ENCODE assay signal across 11 cellular contexts in genomic region chr14:103122578-103123127, GRCh38. TPM values are rescaled to one million over a fixed set of nuclear protein-coding genes. Genes with fewer than 3 reads are reported as not detected.
DNase-seq lines count a peak whose midpoint lies in the region; ATAC-seq, FAIRE-seq and TF ChIP-seq lines count a peak whose summit lies in the region.
"Had no signal": no experiment of that assay in that cellular context is flagged by ENCODE, and none has a peak within 500 bp of the region (broad histone marks: within the 10 kb centered on the region; RNA-seq: fewer than 3 reads in every experiment).

No MANE protein-coding gene starts in this region.

- H3K9me3 Mint-ChIP-seq in astrocyte (ENCODE audit: unreplicated experiment) = no peaks in the 10 kb centered on the region
- H3K9me3 Mint-ChIP-seq: CD8-positive, alpha-beta T cell had no signal

- intact Hi-C loops in upper lobe of right lung (cut with DNase I) = no loop called here

- H3K27ac Mint-ChIP-seq in astrocyte (ENCODE audit: unreplicated experiment) = no peak overlapping the region
- H3K27ac Mint-ChIP-seq: CD8-positive, alpha-beta T cell had no signal

- H4K20me1 ChIP-seq in astrocyte (ENCODE audit: insufficient read depth, low read length) = peaks cover 33% of the 10 kb centered on the region

- no peak overlapping the region for H3K9ac ChIP-seq in astrocyte (ENCODE audit: low read length)

- peaks cover 4% of the 10 kb centered on the region for H3K4me1 Mint-ChIP-seq in astrocyte (ENCODE audit: low read depth, unreplicated experiment)

- H3K4me2 ChIP-seq in astrocyte (ENCODE audit: low read length) = peak overlapping the region; percentile 80

- ATAC-seq in upper lobe of right lung (no peak), GM18498 (IDR thresholded peaks at IDR 0.05; ENCODE audit: unreplicated experiment) (no peak), GM19324 (IDR thresholded peaks at IDR 0.05; ENCODE audit: low FRiP score, unreplicated experiment) (no peak)
- ATAC-seq: CD8-positive, alpha-beta T cell had no signal

- H3K4me3 ChIP-seq in astrocyte (ENCODE audit: insufficient read depth, low read depth, low read length) = no peak overlapping the region
- peak overlapping the region; percentile 66 for H3K4me3 ChIP-seq in upper lobe of right lung

- peaks cover 15% of the 10 kb centered on the region for H3K27me3 Mint-ChIP-seq in astrocyte (ENCODE audit: low read depth, unreplicated experiment)

- peaks cover 25% of the 10 kb centered on the region for H3K4me1 ChIP-seq in astrocyte (ENCODE audit: insufficient read depth, low read length)
- peaks cover 85% of the 10 kb centered on the region for H3K4me1 ChIP-seq in upper lobe of right lung

- peaks cover 2% of the 10 kb centered on the region for H3K36me3 Mint-ChIP-seq in astrocyte (ENCODE audit: low read depth, unreplicated experiment)
- H3K36me3 Mint-ChIP-seq: CD8-positive, alpha-beta T cell had no signal

- H2AFZ ChIP-seq in astrocyte (ENCODE audit: low read depth, low read length) = peak overlapping the region; percentile 23

- DNase-seq in NCI-H82 (lab: John Stamatoyannopoulos, UW) (peak; percentile 50), NCI-H82 treated with DMSO at 0.1 percent for 48 hours (lab: John Stamatoyannopoulos, UW; ENCODE audit: unreplicated experiment) (no peak), astrocyte (ENCODE audit: low read depth) (no peak), medulla oblongata (ENCODE audit: extremely low spot score) (peak; percentile 13), upper lobe of right lung (no peak), amygdala (lab: John Stamatoyannopoulos, UW) (no peak)

- TF ChIP-seq CTCF in astrocyte (IDR thresholded peaks at IDR 0.05; ENCODE audit: insufficient read depth, low read depth, low read length) (no peak), upper lobe of right lung (IDR thresholded peaks at IDR 0.05) (no peak)

- H3K9me3 ChIP-seq in astrocyte (ENCODE audit: insufficient read depth, low read depth, low read length) = no peaks in the 10 kb centered on the region
- H3K9me3 ChIP-seq in upper lobe of right lung = no peaks in the 10 kb centered on the region

- H3K27me3 ChIP-seq in astrocyte (ENCODE audit: insufficient read depth, low read length) = no peaks in the 10 kb centered on the region
- no peaks in the 10 kb centered on the region for H3K27me3 ChIP-seq in upper lobe of right lung

- no peak overlapping the region for H3K4me3 Mint-ChIP-seq in astrocyte (ENCODE audit: unreplicated experiment)

- H3K36me3 ChIP-seq in astrocyte (ENCODE audit: insufficient read depth, low read length) (no peaks in the 10 kb centered on the region), upper lobe of right lung (no peaks in the 10 kb centered on the region)

- FAIRE-seq in astrocyte (lab: Jason Lieb, UNC) = no peak

- no peak overlapping the region for H3K27ac ChIP-seq in astrocyte (ENCODE audit: low read depth, low read length)
- H3K27ac ChIP-seq in upper lobe of right lung = peak overlapping the region; percentile 94

- H3K79me2 ChIP-seq in astrocyte (ENCODE audit: insufficient read depth, low read length) = no peaks in the 10 kb centered on the region

RNA-seq across cellular contexts. Expression of gene TNFAIP2, which starts 0.6 kb away (rescaled TPM):
- total RNA-seq in astrocyte (24.9 and 29.5 TPM in 2 replicates), upper lobe of right lung (158 TPM)

RNA-seq across cellular contexts. Expression of gene EXOC3L4, which starts 28.1 kb away (rescaled TPM):
- not detected in 2 replicates for total RNA-seq in astrocyte
- total RNA-seq in upper lobe of right lung = 4.2 TPM
- total RNA-seq: activated CD8-positive, alpha-beta memory T cell treated with anti-CD3 and anti-CD28 coated beads for 36 hours; CD8-positive, alpha-beta T cell had no signal

RNA-seq across cellular contexts. Expression of gene LBHD2, which starts 38.6 kb away (rescaled TPM):
- total RNA-seq in astrocyte = not detected in 2 replicates
- not detected for total RNA-seq in upper lobe of right lung
- total RNA-seq: activated CD8-positive, alpha-beta memory T cell treated with anti-CD3 and anti-CD28 coated beads for 36 hours; CD8-positive, alpha-beta T cell; left colon had no signal

Comparison
In these comparisons a context has a peak if more than half of its experiments do, and no peak if none do; other contexts are left out.
1. DNase-seq: peak in NCI-H82 (single experiment) and medulla oblongata (single experiment); none in NCI-H82 treated with DMSO at 0.1 percent for 48 hours (single experiment), astrocyte (single experiment), upper lobe of right lung (single experiment) and amygdala (0 of 56).